12 cellular contexts compared by ENCODE assay signal in genomic region chr10:84427903-84428650, GRCh38.
A peak's percentile ranks its signal among the peaks of the same experiment; 100 is the strongest.
DNase-seq lines count a peak whose midpoint lies in the region; ATAC-seq and TF ChIP-seq lines count a peak whose summit lies in the region.
"Had no signal": no experiment of that assay in that cellular context is flagged by ENCODE, and none has a peak within 500 bp of the region (broad histone marks: within the 10 kb centered on the region; RNA-seq: fewer than 3 reads in every experiment).

No MANE protein-coding gene starts in this region.

- H3K36me3 Mint-ChIP-seq in central memory CD8-positive, alpha-beta T cell (ENCODE audit: insufficient read depth), result peaks cover 13% of the 10 kb centered on the region
- peaks cover 12% of the 10 kb centered on the region for H3K36me3 Mint-ChIP-seq in progenitor cell of endocrine pancreas (ENCODE audit: insufficient read depth)
- H3K36me3 Mint-ChIP-seq in activated CD4-positive, alpha-beta T cell treated with anti-CD3 and anti-CD28 coated beads, Interleukin-2, amount 10 ng/mL, durations not matched to agents 24 days and 14 days (ENCODE audit: low read depth), result peaks cover 23% of the 10 kb centered on the region

- no peak overlapping the region for H3K4me3 Mint-ChIP-seq in central memory CD8-positive, alpha-beta T cell
- H3K4me3 Mint-ChIP-seq in progenitor cell of endocrine pancreas (ENCODE audit: low read depth), result no peak overlapping the region
- no peak overlapping the region for H3K4me3 Mint-ChIP-seq in activated CD4-positive, alpha-beta T cell treated with anti-CD3 and anti-CD28 coated beads, Interleukin-2, amount 10 ng/mL, durations not matched to agents 24 days and 14 days
- H3K4me3 Mint-ChIP-seq: activated CD8-positive, alpha-beta T cell treated with anti-CD3 and anti-CD28 coated beads for 36 hours had no signal

- peaks cover 57% of the 10 kb centered on the region for H3K4me1 Mint-ChIP-seq in central memory CD8-positive, alpha-beta T cell
- peaks cover 13% of the 10 kb centered on the region for H3K4me1 Mint-ChIP-seq in progenitor cell of endocrine pancreas (ENCODE audit: low read depth)
- peaks cover 20% of the 10 kb centered on the region for H3K4me1 Mint-ChIP-seq in activated CD4-positive, alpha-beta T cell treated with anti-CD3 and anti-CD28 coated beads, Interleukin-2, amount 10 ng/mL, durations not matched to agents 24 days and 14 days

- H3K9me3 Mint-ChIP-seq in central memory CD8-positive, alpha-beta T cell, result no peaks in the 10 kb centered on the region
- H3K9me3 Mint-ChIP-seq in progenitor cell of endocrine pancreas (ENCODE audit: low read depth), result peaks cover 3% of the 10 kb centered on the region
- no peaks in the 10 kb centered on the region for H3K9me3 Mint-ChIP-seq in activated CD4-positive, alpha-beta T cell treated with anti-CD3 and anti-CD28 coated beads, Interleukin-2, amount 10 ng/mL, durations not matched to agents 24 days and 14 days
- H3K9me3 Mint-ChIP-seq: activated CD8-positive, alpha-beta T cell treated with anti-CD3 and anti-CD28 coated beads for 36 hours had no signal

- no peak for ATAC-seq in central memory CD8-positive, alpha-beta T cell (replicated peaks; ENCODE audit: extremely low read depth, poor library complexity, severe bottlenecking)
- ATAC-seq: activated CD8-positive, alpha-beta T cell treated with anti-CD3 and anti-CD28 coated beads for 36 hours; HCT116; naive thymus-derived CD4-positive, alpha-beta T cell had no signal

- DNase-seq in HT1080 (ENCODE audit: low read depth) (peak; percentile 25), NCI-H226 (peak; percentile 84), progenitor cell of endocrine pancreas (ENCODE audit: low spot score, unreplicated experiment) (no peak)
- no peak for DNase-seq in central memory CD8-positive, alpha-beta T cell (ENCODE audit: low spot score in 2 of 2)
- no peak for DNase-seq in stimulated activated naive CD4-positive, alpha-beta T cell treated with Interleukin-2 at 50 U/mL for 16 hours (lab: John Stamatoyannopoulos, UW)
- DNase-seq in activated CD4-positive, alpha-beta T cell treated with anti-CD3 and anti-CD28 coated beads, Interleukin-2, amount 10 ng/mL, durations not matched to agents 24 days and 14 days, result no peak
- no peak for DNase-seq in activated naive CD4-positive, alpha-beta T cell treated with Interleukin-2 at 50 U/mL for 16 hours
- DNase-seq: activated CD8-positive, alpha-beta T cell treated with anti-CD3 and anti-CD28 coated beads for 36 hours; effector CD8-positive, alpha-beta T cell; naive thymus-derived CD4-positive, alpha-beta T cell; NCI-H2227 treated with DMSO at 0.1 percent for 48 hours had no signal

- H3K27me3 Mint-ChIP-seq in central memory CD8-positive, alpha-beta T cell, result no peaks in the 10 kb centered on the region
- no peaks in the 10 kb centered on the region for H3K27me3 Mint-ChIP-seq in progenitor cell of endocrine pancreas
- H3K27me3 Mint-ChIP-seq in activated CD4-positive, alpha-beta T cell treated with anti-CD3 and anti-CD28 coated beads, Interleukin-2, amount 10 ng/mL, durations not matched to agents 24 days and 14 days, result no peaks in the 10 kb centered on the region
- H3K27me3 Mint-ChIP-seq: activated CD8-positive, alpha-beta T cell treated with anti-CD3 and anti-CD28 coated beads for 36 hours; naive thymus-derived CD4-positive, alpha-beta T cell had no signal

- intact Hi-C loops in activated CD4-positive, alpha-beta T cell treated with anti-CD3 and anti-CD28 coated beads, Interleukin-2, amount 10 ng/mL, durations not matched to agents 24 days and 14 days (cut with micrococcal nuclease), result no loop called here

- H3K27ac Mint-ChIP-seq in central memory CD8-positive, alpha-beta T cell (ENCODE audit: low read depth), result peak overlapping the region; percentile 56
- peak overlapping the region; percentile 7 for H3K27ac Mint-ChIP-seq in progenitor cell of endocrine pancreas
- no peak overlapping the region for H3K27ac Mint-ChIP-seq in activated CD4-positive, alpha-beta T cell treated with anti-CD3 and anti-CD28 coated beads, Interleukin-2, amount 10 ng/mL, durations not matched to agents 24 days and 14 days

- TF ChIP-seq CTCF in progenitor cell of endocrine pancreas (IDR thresholded peaks at IDR 0.05; ENCODE audit: unreplicated experiment), result no peak

Comparison
In these comparisons a context has a peak if more than half of its experiments do, and no peak if none do; other contexts are left out.
1. DNase-seq: peak in HT1080 (single experiment) and NCI-H226 (single experiment); none in central memory CD8-positive, alpha-beta T cell (0 of 2), progenitor cell of endocrine pancreas (single experiment), stimulated activated naive CD4-positive, alpha-beta T cell treated with Interleukin-2 at 50 U/mL for 16 hours (single experiment), activated CD4-positive, alpha-beta T cell treated with anti-CD3 and anti-CD28 coated beads, Interleukin-2, amount 10 ng/mL, durations not matched to agents 24 days and 14 days (single experiment) and activated naive CD4-positive, alpha-beta T cell treated with Interleukin-2 at 50 U/mL for 16 hours (single experiment).